Comparison of ENCODE assay signal across 20 cellular contexts in the genomic region with DNA sequence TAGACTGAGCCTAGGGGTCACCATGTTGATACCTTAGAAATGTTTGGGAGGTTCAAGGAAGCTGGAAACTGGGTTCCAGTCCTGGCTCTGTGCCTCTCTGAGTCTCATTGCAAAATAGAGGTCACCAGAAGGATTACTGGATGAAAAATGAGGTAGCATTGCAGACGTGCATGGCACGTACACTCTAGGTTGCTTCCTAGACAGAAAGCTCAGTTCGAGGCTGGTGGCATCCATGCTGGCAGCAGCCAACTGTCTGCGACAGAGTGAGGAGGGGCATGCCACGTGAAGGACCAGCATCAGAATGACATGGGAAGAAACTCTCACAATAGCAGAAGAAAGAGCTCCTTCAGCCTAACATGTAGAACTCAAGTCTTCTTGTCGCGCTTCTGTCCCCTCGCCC. TPM values are rescaled to one million over a fixed set of nuclear protein-coding genes. Genes with fewer than 3 reads are reported as not detected.
A peak's percentile ranks its signal among the peaks of the same experiment; 100 is the strongest.
DNase-seq lines count a peak whose midpoint lies in the region; ATAC-seq and TF ChIP-seq lines count a peak whose summit lies in the region.
"Had no signal": no experiment of that assay in that cellular context is flagged by ENCODE, and none has a peak within 500 bp of the region (broad histone marks: within the 10 kb centered on the region; RNA-seq: fewer than 3 reads in every experiment).

No MANE protein-coding gene starts in this region.

- peaks cover 9% of the 10 kb centered on the region for H3K9me3 Mint-ChIP-seq in activated CD8-positive, alpha-beta T cell treated with anti-CD3 and anti-CD28 coated beads for 36 hours

- H3K27ac Mint-ChIP-seq in activated CD8-positive, alpha-beta T cell treated with anti-CD3 and anti-CD28 coated beads for 36 hours, result no peak overlapping the region
- H3K27ac Mint-ChIP-seq: CD4-positive, alpha-beta memory T cell; GM23338; HFFc6 had no signal

- peaks cover 20% of the 10 kb centered on the region for H3K9me3 ChIP-seq in left ventricle myocardium inferior (replicated peaks)

- POLR2A ChIA-PET in activated CD8-positive, alpha-beta T cell treated with anti-CD3 and anti-CD28 coated beads for 36 hours (lab: Charles Lee), result no interaction called here

- DNase-seq in cardiac septum (ENCODE audit: low spot score) (peak; percentile 24), left ventricle myocardium inferior (no peak), mesenteric fat pad (ENCODE audit: low spot score) (peak; percentile 67), posterior vena cava (ENCODE audit: low spot score) (peak; percentile 42), NK-92 (lab: John Stamatoyannopoulos, UW; ENCODE audit: unreplicated experiment) (no peak), A172 (ENCODE audit: low spot score) (no peak)
- DNase-seq in activated CD8-positive, alpha-beta T cell treated with anti-CD3 and anti-CD28 coated beads for 36 hours, result no peak
- DNase-seq: 8988T; C1 segment of cervical spinal cord; Calu3; CD4-positive, alpha-beta memory T cell; COR-L47; DMS53; DMS79 treated with DMSO at 0.1 percent for 48 hours; GF-D8; HFFc6 had no signal

- H3K4me3 Mint-ChIP-seq in activated CD8-positive, alpha-beta T cell treated with anti-CD3 and anti-CD28 coated beads for 36 hours, result no peak overlapping the region
- H3K4me3 Mint-ChIP-seq: CD4-positive, alpha-beta memory T cell; GM23338; HFFc6 had no signal

- no peaks in the 10 kb centered on the region for H3K36me3 Mint-ChIP-seq in activated CD8-positive, alpha-beta T cell treated with anti-CD3 and anti-CD28 coated beads for 36 hours (ENCODE audit: low read depth)

- no peak overlapping the region for H3K4me3 ChIP-seq in left ventricle myocardium inferior
- H3K4me3 ChIP-seq: GM23338, HAP-1 had no signal

- CTCF ChIA-PET in activated CD8-positive, alpha-beta T cell treated with anti-CD3 and anti-CD28 coated beads for 36 hours (lab: Charles Lee), result interaction anchor here (1.7 kb wide), 2 partner anchors 9 to 205 kb away, joined by 5 to 6 read pairs; no protein-coding TSS in a partner anchor

- H3K27me3 ChIP-seq in left ventricle myocardium inferior (ENCODE audit: low read depth), result peaks cover 22% of the 10 kb centered on the region

- H3K36me3 ChIP-seq in left ventricle myocardium inferior, result no peaks in the 10 kb centered on the region
- H3K36me3 ChIP-seq: HAP-1 had no signal

- peaks cover 23% of the 10 kb centered on the region for H3K4me1 ChIP-seq in left ventricle myocardium inferior
- H3K4me1 ChIP-seq: HAP-1 had no signal

- no peak overlapping the region for H3K27ac ChIP-seq in left ventricle myocardium inferior (replicated peaks)

- no peak for TF ChIP-seq CTCF in left ventricle myocardium inferior (IDR thresholded peaks at IDR 0.05; ENCODE audit: borderline replicate concordance)
- TF ChIP-seq CTCF in activated CD8-positive, alpha-beta T cell treated with anti-CD3 and anti-CD28 coated beads for 36 hours (IDR thresholded peaks at IDR 0.05), result no peak

- peaks cover 11% of the 10 kb centered on the region for H3K4me1 Mint-ChIP-seq in activated CD8-positive, alpha-beta T cell treated with anti-CD3 and anti-CD28 coated beads for 36 hours (ENCODE audit: low read depth)

- intact Hi-C loops in cardiac septum (cut with DNase I), result no loop called here
- intact Hi-C loops in left ventricle myocardium inferior (cut with micrococcal nuclease), result no loop called here
- intact Hi-C loops in posterior vena cava (cut with DNase I), result no loop called here
- intact Hi-C loops in activated CD8-positive, alpha-beta T cell treated with anti-CD3 and anti-CD28 coated beads for 36 hours (cut with micrococcal nuclease), result no loop called here

- ATAC-seq in activated CD8-positive, alpha-beta T cell treated with anti-CD3 and anti-CD28 coated beads for 36 hours, result no peak
- ATAC-seq: GM23338 had no signal

- H3K27me3 Mint-ChIP-seq in activated CD8-positive, alpha-beta T cell treated with anti-CD3 and anti-CD28 coated beads for 36 hours, result peaks cover 3% of the 10 kb centered on the region

RNA-seq across cellular contexts. Expression of a gene that starts 4.6 kb away (rescaled TPM):
- total RNA-seq in cardiac septum (5.5 TPM), left ventricle myocardium inferior (4.2 TPM), mesenteric fat pad (3.1 TPM), posterior vena cava (1 to 10 TPM; 1.3 TPM)
- under 1 TPM; 0.16 to 0.20 TPM for total RNA-seq in activated CD8-positive, alpha-beta T cell treated with anti-CD3 and anti-CD28 coated beads for 36 hours
- total RNA-seq in A172 (2014; rRNA removed; shearing (Covaris generic)), result 0.12 and 0.96 TPM in 2 replicates
- total RNA-seq: A673, Calu3, H4 had no signal

RNA-seq across cellular contexts. Expression of a gene that starts 34.6 kb away (rescaled TPM):
- total RNA-seq in cardiac septum (1.9 TPM), left ventricle myocardium inferior (1.2 TPM), mesenteric fat pad (3.8 TPM), posterior vena cava (10 to 100 TPM; 10.9 to 11.6 TPM)
- total RNA-seq in activated CD8-positive, alpha-beta T cell treated with anti-CD3 and anti-CD28 coated beads for 36 hours, result under 1 TPM; 0.05 to 0.07 TPM
- not detected in 2 replicates for total RNA-seq in A172 (2014; rRNA removed; shearing (Covaris generic))
- total RNA-seq: Calu3 had no signal

Comparison
In these comparisons a context has a peak if more than half of its experiments do, and no peak if none do; other contexts are left out.
1. DNase-seq: peak in cardiac septum (single experiment), mesenteric fat pad (single experiment) and posterior vena cava (single experiment); none in left ventricle myocardium inferior (single experiment), NK-92 (single experiment), activated CD8-positive, alpha-beta T cell treated with anti-CD3 and anti-CD28 coated beads for 36 hours (single experiment) and A172 (single experiment).